Comparison of ENCODE assay signal across 24 cellular contexts in genomic region chr20:25491446-25492038, GRCh38.
DNase-seq lines count a peak whose midpoint lies in the region; ATAC-seq, FAIRE-seq and TF ChIP-seq lines count a peak whose summit lies in the region.
"Had no signal": no experiment of that assay in that cellular context is flagged by ENCODE, and none has a peak within 500 bp of the region (broad histone marks: within the 10 kb centered on the region; RNA-seq: fewer than 3 reads in every experiment).

No MANE protein-coding gene starts in this region.

- H3K36me3 Mint-ChIP-seq in natural killer cell treated with Interleukin-12 subunit alpha and Interleukin-12 subunit beta and Interleukin-15 and Interleukin-18, amount 100 ng/mL, for 72 hours: no peaks in the 10 kb centered on the region
- H3K36me3 Mint-ChIP-seq in natural killer cell: no peaks in the 10 kb centered on the region

- H3K4me3 ChIP-seq in kidney (ENCODE audit: low read length in 2 of 2) (no peak overlapping the region), MG63 (no peak overlapping the region)
- H3K4me3 ChIP-seq: HAP-1, SK-N-MC had no signal

- intact Hi-C loops in natural killer cell (cut with micrococcal nuclease) (no loop called here), kidney (cut with DNase I) (no loop called here)

- no peak overlapping the region for H3K9ac ChIP-seq in kidney (ENCODE audit: low read length in 2 of 2)

- H3K27me3 Mint-ChIP-seq in natural killer cell treated with Interleukin-12 subunit alpha and Interleukin-12 subunit beta and Interleukin-15 and Interleukin-18, amount 100 ng/mL, for 72 hours: no peaks in the 10 kb centered on the region
- peaks cover under 1 to 1% of the 10 kb centered on the region in 2 donors for H3K27me3 Mint-ChIP-seq in natural killer cell (ENCODE audit: low read depth in 2 of 2)

- H3K27me3 ChIP-seq in MG63: no peaks in the 10 kb centered on the region

- TF ChIP-seq CTCF in natural killer cell (IDR thresholded peaks at IDR 0.05) (no peak), RWPE1 (conservative IDR thresholded peaks at IDR 0.05; ENCODE audit: low read depth) (no peak), kidney (IDR thresholded peaks at IDR 0.05; ENCODE audit: borderline replicate concordance, extremely low read depth, insufficient read depth) (no peak)

- H3K9me3 Mint-ChIP-seq in natural killer cell treated with Interleukin-12 subunit alpha and Interleukin-12 subunit beta and Interleukin-15 and Interleukin-18, amount 100 ng/mL, for 72 hours: no peaks in the 10 kb centered on the region
- H3K9me3 Mint-ChIP-seq in natural killer cell: no peaks in the 10 kb centered on the region

- no peak for ATAC-seq in natural killer cell treated with Interleukin-12 subunit alpha and Interleukin-12 subunit beta and Interleukin-15 and Interleukin-18, amount 100 ng/mL, for 72 hours
- ATAC-seq in natural killer cell: no peak

- peak; percentile 26 for DNase-seq in natural killer cell treated with Interleukin-12 subunit alpha and Interleukin-12 subunit beta and Interleukin-15 and Interleukin-18, amount 100 ng/mL, for 72 hours (ENCODE audit: low spot score)
- DNase-seq in natural killer cell (no peak), RWPE1 (ENCODE audit: low spot score) (no peak), kidney (peak; percentile 73), MG63 (no peak), NCI-H774 (lab: John Stamatoyannopoulos, UW) (no peak), iPS-NIHi11 (ENCODE audit: low spot score) (no peak)
- no peak for DNase-seq in stimulated activated CD4-positive, alpha-beta T cell treated with anti-CD3 and anti-CD28 coated beads, Interleukin-1b, Interleukin-23, amount 100 ng/mL, for 48 hours
- DNase-seq: DMS53, EL, GF-D8, KBM-7, NCI-H1092, NCI-H1436 treated with DMSO at 0.1 percent for 48 hours, NCI-H2029, NCI-H2227 treated with DMSO at 0.1 percent for 48 hours, NCI-H510A treated with DMSO at 0.1 percent for 48 hours, NCI-H82, OCI-M1, SHP77 had no signal

- no peak overlapping the region for H3K27ac Mint-ChIP-seq in natural killer cell treated with Interleukin-12 subunit alpha and Interleukin-12 subunit beta and Interleukin-15 and Interleukin-18, amount 100 ng/mL, for 72 hours
- H3K27ac Mint-ChIP-seq in natural killer cell: no peak overlapping the region

- FAIRE-seq in kidney (lab: Jason Lieb, UNC): no peak
- FAIRE-seq: A204.1, D721Med had no signal

- H3K4me1 ChIP-seq in kidney (ENCODE audit: control insufficient read depth in 1 of 2, insufficient read depth in 1 of 2, low read depth in 1 of 2, low read length in 2 of 2): no peaks in the 10 kb centered on the region
- H3K4me1 ChIP-seq: HAP-1 had no signal

- H3K4me3 Mint-ChIP-seq in natural killer cell treated with Interleukin-12 subunit alpha and Interleukin-12 subunit beta and Interleukin-15 and Interleukin-18, amount 100 ng/mL, for 72 hours: no peak overlapping the region
- H3K4me3 Mint-ChIP-seq in natural killer cell: no peak overlapping the region

- POLR2A ChIA-PET in RWPE1 (lab: Yijun Ruan, JAX; ENCODE audit: low non-redundant PET): no interaction called here

- H3K9me3 ChIP-seq in kidney (ENCODE audit: control insufficient read depth in 1 of 2, low read length in 2 of 2) (no peaks in the 10 kb centered on the region), MG63 (no peaks in the 10 kb centered on the region)
- H3K9me3 ChIP-seq: HAP-1 had no signal

- H3K27ac ChIP-seq in RWPE1 (0 out of 2 replicates have a peak overlapping the region, but pooled peaks have one; percentile 5), kidney (ENCODE audit: low read depth in 2 of 2, low read length in 2 of 2) (no peak overlapping the region)
- H3K27ac ChIP-seq: SK-N-MC had no signal

- CTCF ChIA-PET in RWPE1 (lab: Yijun Ruan, JAX): interaction anchor here (0.6 kb wide), 1 partner anchor 155 kb away, joined by 3 read pairs; no protein-coding TSS in a partner anchor

- H3K36me3 ChIP-seq in kidney (ENCODE audit: control insufficient read depth in 1 of 2, insufficient read depth in 2 of 2, low read length in 2 of 2) (peaks cover 2 to 43% of the 10 kb centered on the region in 2 donors), MG63 (no peaks in the 10 kb centered on the region)
- H3K36me3 ChIP-seq: HAP-1 had no signal

- peaks cover under 1% of the 10 kb centered on the region in 2 donors for H3K4me1 Mint-ChIP-seq in natural killer cell treated with Interleukin-12 subunit alpha and Interleukin-12 subunit beta and Interleukin-15 and Interleukin-18, amount 100 ng/mL, for 72 hours (ENCODE audit: low read depth in 2 of 2)
- peaks cover 2 to 3% of the 10 kb centered on the region in 2 donors for H3K4me1 Mint-ChIP-seq in natural killer cell

Comparison
In these comparisons a context has a peak if more than half of its experiments do, and no peak if none do; other contexts are left out.
1. DNase-seq: peak in natural killer cell treated with Interleukin-12 subunit alpha and Interleukin-12 subunit beta and Interleukin-15 and Interleukin-18, amount 100 ng/mL, for 72 hours (single experiment) and kidney (single experiment); none in natural killer cell (single experiment), RWPE1 (single experiment), stimulated activated CD4-positive, alpha-beta T cell treated with anti-CD3 and anti-CD28 coated beads, Interleukin-1b, Interleukin-23, amount 100 ng/mL, for 48 hours (single experiment), MG63 (single experiment), NCI-H774 (single experiment) and iPS-NIHi11 (single experiment).